Comparison of ENCODE assay signal across 12 cellular contexts in genomic region chr2:72561621-72562318, GRCh38.
DNase-seq lines count a peak whose midpoint lies in the region; ATAC-seq and TF ChIP-seq lines count a peak whose summit lies in the region.
"Had no signal": no experiment of that assay in that cellular context is flagged by ENCODE, and none has a peak within 500 bp of the region (broad histone marks: within the 10 kb centered on the region; RNA-seq: fewer than 3 reads in every experiment).

No MANE protein-coding gene starts in this region.

- no peaks in the 10 kb centered on the region for H3K9me3 ChIP-seq in mammary epithelial cell (replicated peaks; ENCODE audit: insufficient read depth, low read length)
- no peaks in the 10 kb centered on the region for H3K9me3 ChIP-seq in skeletal muscle satellite cell (replicated peaks; ENCODE audit: low read length)
- H3K9me3 ChIP-seq in transverse colon, result no peaks in the 10 kb centered on the region
- H3K9me3 ChIP-seq: spleen had no signal

- peak; percentile 73 for DNase-seq in HFFc6
- DNase-seq in mammary epithelial cell, result peak; percentile 44
- DNase-seq in hepatic stellate cell (ENCODE audit: low spot score), result peak; percentile 43
- no peak for DNase-seq in transverse colon
- DNase-seq in D341Med (ENCODE audit: low spot score), result no peak
- DNase-seq in HT-29 (ENCODE audit: low spot score), result no peak
- DNase-seq: activated CD4-positive, alpha-beta T cell treated with anti-CD3 and anti-CD28 coated beads, Interleukin-2, amount 50 U/mL, for 48 hours; NCI-H1092; spleen; stimulated activated naive CD4-positive, alpha-beta T cell treated with Interleukin-2 at 50 U/mL for 16 hours had no signal

- no peak overlapping the region for H3K4me3 ChIP-seq in mammary epithelial cell (replicated peaks in 1 of 3; ENCODE audit: insufficient read depth in 1 of 3, low read depth in 2 of 3, low read length in 3 of 3)
- no peak overlapping the region for H3K4me3 ChIP-seq in skeletal muscle satellite cell (ENCODE audit: low read length)
- no peak overlapping the region for H3K4me3 ChIP-seq in transverse colon
- H3K4me3 ChIP-seq: spleen had no signal

- H3K79me2 ChIP-seq in mammary epithelial cell (ENCODE audit: insufficient read depth, low read length), result no peaks in the 10 kb centered on the region

- no peak for TF ChIP-seq POLR2A in transverse colon (IDR thresholded peaks at IDR 0.05)

- H3K36me3 ChIP-seq in mammary epithelial cell (ENCODE audit: insufficient read depth, low read length) (peaks cover 2% of the 10 kb centered on the region), skeletal muscle satellite cell (ENCODE audit: insufficient read depth, low read length) (no peaks in the 10 kb centered on the region), transverse colon (no peaks in the 10 kb centered on the region)

- intact Hi-C loops in mammary epithelial cell (cut with micrococcal nuclease) (no loop called here), transverse colon (cut with DNase I; ENCODE audit: low total_unique reads) (no loop called here)

- no peak for TF ChIP-seq EP300 in transverse colon (IDR thresholded peaks at IDR 0.05; ENCODE audit: low read depth)

- H3K9ac ChIP-seq in mammary epithelial cell (ENCODE audit: insufficient read depth, low read length) (no peak overlapping the region), skeletal muscle satellite cell (ENCODE audit: low read depth, low read length) (peak overlapping the region; percentile 30)

- 26% methylated on average over 4 of the region's 4 CpGs for WGBS in mammary epithelial cell (ENCODE audit: low coverage, missing lambda C conversion rate)
- 60 to 75% methylated on average over 4 of the region's 4 CpGs for WGBS in transverse colon (ENCODE audit: low coverage in 1 of 2), 2 donors

- no TSS peak for BruUV-seq in mammary epithelial cell (replicated peaks; lab: Mats Ljungman, UMichigan)

- H3K9me3 Mint-ChIP-seq in HFFc6, result no peaks in the 10 kb centered on the region

- TF ChIP-seq CTCF in HFFc6 (IDR thresholded peaks at IDR 0.05) (no peak), mammary epithelial cell (conservative IDR thresholded peaks at IDR 0.05 in 1 of 2, IDR thresholded peaks at IDR 0.05 in 1 of 2; ENCODE audit: extremely low read depth in 1 of 2, insufficient read depth in 1 of 2, low read depth in 1 of 2, low read length in 2 of 2) (no peak), transverse colon (IDR thresholded peaks at IDR 0.05) (no peak)

- dilution Hi-C loops in mammary epithelial cell (cut with HindIII; ENCODE audit: low sequenced_read_pairs), result no loop called here

- no peak overlapping the region for H3K4me2 ChIP-seq in mammary epithelial cell (ENCODE audit: insufficient read depth, low read depth, low read length)
- peak overlapping the region; percentile 47 for H3K4me2 ChIP-seq in skeletal muscle satellite cell (ENCODE audit: low read length)

- in situ Hi-C loops in mammary epithelial cell (cut with MboI; ENCODE audit: low sequenced_read_pairs in 2 of 2) (loop anchor here in 1 of 2 donors (25.0 kb wide), 1 partner anchor 1024 kb away; no protein-coding TSS in a partner anchor), transverse colon (cut with MboI; ENCODE audit: low pct_ligation_motif_present in 1 of 4, low pct_unique_long_range_greater_than_20kb in 1 of 4, low sequenced_read_pairs in 3 of 4) (loop anchor here in 1 of 4 donors (25.0 kb wide), 1 partner anchor 624 kb away; no protein-coding TSS in a partner anchor)

- CTCF ChIA-PET in mammary epithelial cell (lab: Charles Lee; ENCODE audit: low non-redundant PET), result interaction anchor here (0.7 kb wide), 1 partner anchor 636 kb away, joined by 4 read pairs; no protein-coding TSS in a partner anchor

- H3K4me3 Mint-ChIP-seq in HFFc6, result peak overlapping the region; percentile 61

- H3K4me1 Mint-ChIP-seq in HFFc6 (ENCODE audit: low read depth), result peaks cover 33% of the 10 kb centered on the region

- H3K27me3 ChIP-seq in mammary epithelial cell (ENCODE audit: insufficient read depth, low read length), result no peaks in the 10 kb centered on the region
- H3K27me3 ChIP-seq in skeletal muscle satellite cell (ENCODE audit: control insufficient read depth, insufficient read depth, low read length), result no peaks in the 10 kb centered on the region
- no peaks in the 10 kb centered on the region for H3K27me3 ChIP-seq in transverse colon
- H3K27me3 ChIP-seq: spleen had no signal

- peaks cover 14% of the 10 kb centered on the region for H3K4me1 ChIP-seq in mammary epithelial cell (ENCODE audit: insufficient read depth, low read length)
- peaks cover 15% of the 10 kb centered on the region for H3K4me1 ChIP-seq in skeletal muscle satellite cell (ENCODE audit: control insufficient read depth, insufficient read depth, low read length)
- H3K4me1 ChIP-seq in transverse colon, result peaks cover 0 to 10% (median 0%) of the 10 kb centered on the region in 4 donors

- no peak for ATAC-seq in GM21529 (IDR thresholded peaks at IDR 0.05; ENCODE audit: unreplicated experiment)

- no peaks in the 10 kb centered on the region for H4K20me1 ChIP-seq in mammary epithelial cell (ENCODE audit: insufficient read depth, low read length)

- no peaks in the 10 kb centered on the region; the same call in 1 of the 2 replicates for H3K27me3 Mint-ChIP-seq in HFFc6 (ENCODE audit: insufficient read depth)

- no peak overlapping the region for H2AFZ ChIP-seq in mammary epithelial cell (ENCODE audit: low read depth, low read length)

- no peaks in the 10 kb centered on the region for H3K36me3 Mint-ChIP-seq in HFFc6 (ENCODE audit: low read depth)

- peak overlapping the region; percentile 77 for H3K27ac Mint-ChIP-seq in HFFc6

- H3K27ac ChIP-seq in mammary epithelial cell (ENCODE audit: insufficient read depth, low read depth, low read length) (no peak overlapping the region), transverse colon (peak overlapping the region in 2 of 4 donors; percentile 1 to 25)

Comparison
In these comparisons a context has a peak if more than half of its experiments do, and no peak if none do; other contexts are left out.
1. DNase-seq: peak in HFFc6 (single experiment), mammary epithelial cell (single experiment) and hepatic stellate cell (single experiment); none in transverse colon (single experiment), D341Med (single experiment) and HT-29 (single experiment).